Comparison of ENCODE assay signal across 10 cellular contexts in genomic region chr7:158016171-158017087, GRCh38.
DNase-seq lines count a peak whose midpoint lies in the region; ATAC-seq lines count a peak whose summit lies in the region.
"Had no signal": no experiment of that assay in that cellular context is flagged by ENCODE, and none has a peak within 500 bp of the region (broad histone marks: within the 10 kb centered on the region; RNA-seq: fewer than 3 reads in every experiment).

No MANE protein-coding gene starts in this region.

- H3K27ac ChIP-seq in caudate nucleus (ENCODE audit: low read depth, low read length) (peak overlapping the region; percentile 38), mesenchymal stem cell (ENCODE audit: low read length, poor library complexity, severe bottlenecking) (no peak overlapping the region), aorta (ENCODE audit: low read depth in 1 of 2, low read length in 2 of 2) (no peak overlapping the region)

- H2AFZ ChIP-seq in mesenchymal stem cell (ENCODE audit: low read depth, low read length), result no peak overlapping the region
- H2AFZ ChIP-seq: GM23338 had no signal

- ATAC-seq in aorta (ENCODE audit: low FRiP score) (peak; percentile 51), GM18498 (IDR thresholded peaks at IDR 0.05; ENCODE audit: unreplicated experiment) (no peak), HG02981 (IDR thresholded peaks at IDR 0.05; ENCODE audit: unreplicated experiment) (no peak)
- ATAC-seq: GM23338 had no signal

- H2AK5ac ChIP-seq in mesenchymal stem cell (ENCODE audit: low read length, severe bottlenecking), result no peak overlapping the region

- 8% methylated on average over 29 of the region's 31 CpGs for WGBS in mesenchymal stem cell
- WGBS in aorta, 2 donors, result 18 to 24% methylated on average over 31 of the region's 31 CpGs

- H3K9me3 ChIP-seq in mesenchymal stem cell (ENCODE audit: control insufficient read depth, low read length), result no peaks in the 10 kb centered on the region
- H3K9me3 ChIP-seq in aorta (ENCODE audit: control insufficient read depth, low read length), result no peaks in the 10 kb centered on the region

- no peak overlapping the region for H4K91ac ChIP-seq in mesenchymal stem cell (ENCODE audit: low read length)

- intact Hi-C loops in aorta (cut with DNase I), result no loop called here

- no peaks in the 10 kb centered on the region for H3K27me3 ChIP-seq in mesenchymal stem cell (ENCODE audit: control insufficient read depth in 1 of 2, insufficient read depth in 1 of 2, low read length in 2 of 2)
- H3K27me3 ChIP-seq in aorta (ENCODE audit: control insufficient read depth in 1 of 2, insufficient read depth in 2 of 2, low read length in 1 of 2), result no peaks in the 10 kb centered on the region

- no peak overlapping the region for H2BK5ac ChIP-seq in mesenchymal stem cell (ENCODE audit: low read depth, low read length, poor library complexity, severe bottlenecking)

- no peak overlapping the region for H3K23ac ChIP-seq in mesenchymal stem cell (ENCODE audit: low read length in 2 of 2)

- H3K4me1 ChIP-seq in mesenchymal stem cell (ENCODE audit: control insufficient read depth, insufficient read depth, low read depth, low read length) (peaks cover 5% of the 10 kb centered on the region), aorta (ENCODE audit: control insufficient read depth in 1 of 2, insufficient read depth in 2 of 2, low read length in 2 of 2) (no peaks in the 10 kb centered on the region)

- no peak overlapping the region for H3K4ac ChIP-seq in mesenchymal stem cell (ENCODE audit: low read depth in 1 of 2, low read length in 2 of 2)

- H3K4me2 ChIP-seq in mesenchymal stem cell (ENCODE audit: low read length, poor library complexity, severe bottlenecking), result peak overlapping the region; percentile 8
- H3K4me2 ChIP-seq: GM23338 had no signal

- H3K79me1 ChIP-seq in mesenchymal stem cell (replicated peaks; ENCODE audit: low read length, poor library complexity, severe bottlenecking), result no peaks in the 10 kb centered on the region

- H3K36me3 ChIP-seq in mesenchymal stem cell (ENCODE audit: control insufficient read depth in 1 of 2, insufficient read depth in 2 of 2, low read depth in 1 of 2, low read length in 2 of 2), result no peaks in the 10 kb centered on the region
- H3K36me3 ChIP-seq in aorta (ENCODE audit: control insufficient read depth in 1 of 2, insufficient read depth in 2 of 2, low read length in 1 of 2), result no peaks in the 10 kb centered on the region

- peak; percentile 44 for DNase-seq in activated effector memory CD4-positive, alpha-beta T cell treated with anti-CD3 and anti-CD28 coated beads, Interleukin-2, amount 50 U/mL, for 16 hours
- no peak for DNase-seq in activated effector memory CD4-positive, alpha-beta T cell treated with Interleukin-2 at 50 U/mL for 16 hours
- DNase-seq in caudate nucleus (lab: John Stamatoyannopoulos, UW) (peak in 31 of 61 donors; percentile 9 to 73 (median 32)), mesenchymal stem cell (no peak), aorta (peak in 1 of 2 donors; percentile 64), Kasumi-1 (lab: John Stamatoyannopoulos, UW) (no peak)
- DNase-seq: activated CD4-positive, alpha-beta T cell treated with anti-CD3 and anti-CD28 coated beads for 48 hours had no signal

- H2BK120ac ChIP-seq in mesenchymal stem cell (ENCODE audit: low read depth, low read length), result no peak overlapping the region

- H3K4me3 ChIP-seq in mesenchymal stem cell (ENCODE audit: insufficient read depth in 1 of 2, low read depth in 1 of 2, low read length in 2 of 2) (no peak overlapping the region), aorta (ENCODE audit: low read length in 2 of 2) (no peak overlapping the region)
- H3K4me3 ChIP-seq: GM23338 had no signal

- no peak overlapping the region for H4K8ac ChIP-seq in mesenchymal stem cell (ENCODE audit: low read length)

- H3K14ac ChIP-seq in mesenchymal stem cell (ENCODE audit: low read length in 2 of 2), result no peak overlapping the region

- H3K18ac ChIP-seq in mesenchymal stem cell (ENCODE audit: low read depth in 1 of 2, low read length in 2 of 2), result no peak overlapping the region

- no peak overlapping the region for H3K9ac ChIP-seq in mesenchymal stem cell (ENCODE audit: low read length)

- no peak overlapping the region for H2BK15ac ChIP-seq in mesenchymal stem cell (ENCODE audit: low read depth, poor library complexity, severe bottlenecking)

- no peak overlapping the region for H2BK12ac ChIP-seq in mesenchymal stem cell (ENCODE audit: low read length in 2 of 2)

Comparison
In these comparisons a context has a peak if more than half of its experiments do, and no peak if none do; other contexts are left out.
1. DNase-seq: peak in activated effector memory CD4-positive, alpha-beta T cell treated with anti-CD3 and anti-CD28 coated beads, Interleukin-2, amount 50 U/mL, for 16 hours (single experiment) and caudate nucleus (31 of 61); none in activated effector memory CD4-positive, alpha-beta T cell treated with Interleukin-2 at 50 U/mL for 16 hours (single experiment), mesenchymal stem cell (single experiment) and Kasumi-1 (0 of 2).